Comparison of ENCODE assay signal across 13 cellular contexts in genomic region chr16:23518435-23518891, GRCh38. TPM values are rescaled to one million over a fixed set of nuclear protein-coding genes. Genes with fewer than 3 reads are reported as not detected.
DNase-seq lines count a peak whose midpoint lies in the region; ATAC-seq and TF ChIP-seq lines count a peak whose summit lies in the region.
"Had no signal": no experiment of that assay in that cellular context is flagged by ENCODE, and none has a peak within 500 bp of the region (broad histone marks: within the 10 kb centered on the region; RNA-seq: fewer than 3 reads in every experiment).

No MANE protein-coding gene starts in this region.

- no peak overlapping the region for H3K27ac ChIP-seq in thyroid gland

- intact Hi-C loops in left colon (cut with DNase I, micrococcal nuclease) (no loop called here), thyroid gland (cut with DNase I) (no loop called here)

- no peaks in the 10 kb centered on the region for H3K4me1 ChIP-seq in thyroid gland

- DNase-seq in NOMO-1 (lab: John Stamatoyannopoulos, UW; ENCODE audit: unreplicated experiment in 2 of 2) (peak; percentile 84 to 96), left colon (no peak), thyroid gland (no peak), putamen (ENCODE audit: low spot score) (no peak)
- no peak for DNase-seq in stimulated activated CD4-positive, alpha-beta T cell treated with anti-CD3 and anti-CD28 coated beads, Interleukin-1b, Interleukin-23, amount 100 ng/mL, for 48 hours
- DNase-seq: activated T-cell treated with anti-CD3 and anti-CD28 coated beads, Interleukin-2, amount 50 U/mL, for 72 hours; cerebellar nuclear complex; DMS79 treated with DMSO at 0.1 percent for 48 hours; stimulated activated CD4-positive, alpha-beta T cell treated with anti-CD3 and anti-CD28 coated beads, Interleukin-12 subunit alpha, Interleukin-12 subunit beta, amount 100 ng/mL, for 4 hours; T-helper 1 cell had no signal

- 72 to 81% methylated on average over 3 of the region's 3 CpGs for WGBS in thyroid gland, 2 donors

- no peak overlapping the region for H3K4me3 ChIP-seq in thyroid gland (replicated peaks in 1 of 3)

- peaks cover 0 to 11% of the 10 kb centered on the region in 2 donors for H3K36me3 ChIP-seq in thyroid gland

- no peaks in the 10 kb centered on the region for H3K9me3 ChIP-seq in thyroid gland

- TF ChIP-seq CTCF in thyroid gland (IDR thresholded peaks at IDR 0.05): no peak

- H3K27me3 ChIP-seq in thyroid gland: no peaks in the 10 kb centered on the region

- ATAC-seq in GM18498 (IDR thresholded peaks at IDR 0.05; ENCODE audit: unreplicated experiment) (peak; percentile 63), GM21825 (IDR thresholded peaks at IDR 0.05; ENCODE audit: unreplicated experiment) (peak; percentile 46), left colon (peak; percentile 58), GM19324 (IDR thresholded peaks at IDR 0.05; ENCODE audit: low FRiP score, unreplicated experiment) (no peak)
- ATAC-seq: activated T-cell treated with anti-CD3 and anti-CD28 coated beads, Interleukin-2, amount 50 U/mL, for 72 hours had no signal

- TF ChIP-seq POLR2A in thyroid gland (IDR thresholded peaks at IDR 0.05): no peak

RNA-seq across cellular contexts. Expression of gene GGA2, which starts 8.2 kb away (rescaled TPM):
- total RNA-seq in left colon: 10 to 100 TPM; 42.6 to 45.3 TPM
- total RNA-seq in thyroid gland: 100 to 1,000 TPM; 103 to 190 (median 159) TPM

RNA-seq across cellular contexts. Expression of gene EARS2, which starts 38.7 kb away (rescaled TPM):
- 10 to 100 TPM; 15.4 to 17.2 TPM for total RNA-seq in left colon
- 10 to 100 TPM; 30.9 to 54.4 (median 50.7) TPM for total RNA-seq in thyroid gland

RNA-seq across cellular contexts. Expression of gene UBFD1, which starts 39.1 kb away (rescaled TPM):
- total RNA-seq in left colon (10 to 100 TPM; 26.5 to 27.7 TPM), thyroid gland (100 to 1,000 TPM in 3 of 4 donors, 10 to 100 TPM in 1; 75.0 to 147 (median 127) TPM)

Comparison
In these comparisons a context has a peak if more than half of its experiments do, and no peak if none do; other contexts are left out.
1. DNase-seq: peak in NOMO-1 (2 of 2); none in left colon (0 of 2), stimulated activated CD4-positive, alpha-beta T cell treated with anti-CD3 and anti-CD28 coated beads, Interleukin-1b, Interleukin-23, amount 100 ng/mL, for 48 hours (single experiment), thyroid gland (0 of 2) and putamen (single experiment).